ENCODE assay signal across 10 cellular contexts in genomic region chr6:144158133-144158532, GRCh38. TPM values are rescaled to one million over a fixed set of nuclear protein-coding genes. Genes with fewer than 3 reads are reported as not detected.
A peak's percentile ranks its signal among the peaks of the same experiment; 100 is the strongest.
DNase-seq lines count a peak whose midpoint lies in the region; ATAC-seq and TF ChIP-seq lines count a peak whose summit lies in the region.
"Had no signal": no experiment of that assay in that cellular context is flagged by ENCODE, and none has a peak within 500 bp of the region (broad histone marks: within the 10 kb centered on the region; RNA-seq: fewer than 3 reads in every experiment).

No MANE protein-coding gene starts in this region.

- intact Hi-C loops in Right ventricle myocardium superior (cut with DNase I), result no loop called here

- H3K36me3 ChIP-seq in Peyer's patch, result no peaks in the 10 kb centered on the region
- H3K36me3 ChIP-seq: HAP-1 had no signal

- DNase-seq in ELR (ENCODE audit: low read depth) (peak; percentile 55), SW480 (ENCODE audit: low spot score) (peak; percentile 28), Right ventricle myocardium superior (peak; percentile 60), renal cortical epithelial cell (ENCODE audit: low read depth) (peak; percentile 70), SHP77 treated with DMSO at 0.1 percent for 48 hours (lab: John Stamatoyannopoulos, UW) (no peak), NCI-H1092 treated with DMSO at 0.1 percent for 48 hours (lab: John Stamatoyannopoulos, UW) (no peak), Peyer's patch (no peak)
- DNase-seq: mucosa of descending colon had no signal

- no peaks in the 10 kb centered on the region for H3K4me1 ChIP-seq in Peyer's patch

- TF ChIP-seq POLR2A in Peyer's patch (IDR thresholded peaks at IDR 0.05), result no peak

- H3K27ac ChIP-seq in Peyer's patch, result peak overlapping the region in 1 of 4 donors; percentile 15

- no peak for TF ChIP-seq CTCF in Peyer's patch (IDR thresholded peaks at IDR 0.05)

- H3K4me3 ChIP-seq in Peyer's patch, result no peak overlapping the region
- H3K4me3 ChIP-seq: HAP-1, mucosa of descending colon had no signal

- no peaks in the 10 kb centered on the region for H3K9me3 ChIP-seq in Peyer's patch
- H3K9me3 ChIP-seq: HAP-1, mucosa of descending colon had no signal

- H3K27me3 ChIP-seq in Peyer's patch, result no peaks in the 10 kb centered on the region

- peak; percentile 94 for ATAC-seq in Right ventricle myocardium superior (ENCODE audit: poor library complexity)
- no peak for ATAC-seq in GM21423 (IDR thresholded peaks at IDR 0.05; ENCODE audit: unreplicated experiment)
- ATAC-seq: mucosa of descending colon had no signal

RNA-seq across cellular contexts. Expression of gene STX11, which starts 7.8 kb away (rescaled TPM):
- total RNA-seq in Right ventricle myocardium superior, result 8.9 TPM
- 0.75 and 2.4 TPM in 2 replicates for total RNA-seq in renal cortical epithelial cell
- 10 to 100 TPM in 1 of 4 donors, 1 to 10 TPM in 3; 1.6 to 11.6 (median 2.4) TPM for total RNA-seq in Peyer's patch

Comparison
In these comparisons a context has a peak if more than half of its experiments do, and no peak if none do; other contexts are left out.
1. DNase-seq: peak in ELR (single experiment), SW480 (single experiment), Right ventricle myocardium superior (single experiment) and renal cortical epithelial cell (single experiment); none in SHP77 treated with DMSO at 0.1 percent for 48 hours (single experiment), NCI-H1092 treated with DMSO at 0.1 percent for 48 hours (single experiment) and Peyer's patch (0 of 3).